ENCODE assay signal across 9 cellular contexts in genomic region chr14:32560213-32560857, GRCh38.
DNase-seq lines count a peak whose midpoint lies in the region; TF ChIP-seq lines count a peak whose summit lies in the region.
"Had no signal": no experiment of that assay in that cellular context is flagged by ENCODE, and none has a peak within 500 bp of the region (broad histone marks: within the 10 kb centered on the region; RNA-seq: fewer than 3 reads in every experiment).

No MANE protein-coding gene starts in this region.

- H3K4me3 ChIP-seq in HFF-Myc (replicated peaks; ENCODE audit: low read depth, low read length): no peak overlapping the region
- H3K4me3 ChIP-seq in SK-N-SH (ENCODE audit: low read depth in 2 of 2, low read length in 1 of 2): no peak overlapping the region; a peak in 1 of 4 replicates
- no peak overlapping the region for H3K4me3 ChIP-seq in liver (ENCODE audit: low read depth in 1 of 3, low read length in 3 of 3)
- H3K4me3 ChIP-seq in stomach: no peak overlapping the region
- H3K4me3 ChIP-seq: BLaER1 had no signal

- POLR2A ChIA-PET in SK-N-SH (lab: Yijun Ruan, JAX): no interaction called here

- H3K27me3 ChIP-seq in SK-N-SH (ENCODE audit: insufficient read depth) (no peaks in the 10 kb centered on the region), liver (ENCODE audit: control insufficient read depth in 4 of 4, insufficient read depth in 4 of 4, low read length in 3 of 4) (no peaks in the 10 kb centered on the region), stomach (no peaks in the 10 kb centered on the region)
- H3K27me3 ChIP-seq: BLaER1 had no signal

- H3K79me2 ChIP-seq in SK-N-SH (ENCODE audit: insufficient read depth): 0 out of 2 replicates have a peak, but pooled peaks cover 4% of the 10 kb centered on the region

- 13% methylated on average over 9 of the region's 9 CpGs for WGBS in SK-N-SH (ENCODE audit: low lambda C conversion rate)
- WGBS in liver: 30% methylated on average over 9 of the region's 9 CpGs
- 21 to 26% (median 26%) methylated on average over 9 of the region's 9 CpGs for WGBS in stomach, 5 donors

- peak; percentile 7 for DNase-seq in SKM-1 treated with dmso at 0.1 percent for 144 hours (lab: John Stamatoyannopoulos, UW; ENCODE audit: unreplicated experiment)
- DNase-seq in SKM-1 (lab: John Stamatoyannopoulos, UW; ENCODE audit: unreplicated experiment): no peak
- DNase-seq in HFF-Myc (ENCODE audit: extremely low read depth, low read depth): peak; percentile 82
- peak; percentile 59 to 89 (median 64) for DNase-seq in NCI-H1417 (lab: John Stamatoyannopoulos, UW)
- peak; percentile 59 for DNase-seq in SK-N-SH
- DNase-seq in dermis blood vessel endothelial cell: peak; percentile 84
- DNase-seq in stomach: peak; percentile 31

- TF ChIP-seq CTCF in HFF-Myc (IDR thresholded peaks at IDR 0.05; ENCODE audit: low read depth, low read length, missing control alignments): peak; percentile 82
- peak; percentile 96 for TF ChIP-seq CTCF in SK-N-SH (IDR thresholded peaks at IDR 0.05)
- TF ChIP-seq CTCF in liver (IDR thresholded peaks at IDR 0.05; ENCODE audit: low read depth, low read length, missing input control): peak; percentile 97
- peak in 5 of 7 experiments; percentile 67 to 85 (median 80) for TF ChIP-seq CTCF in stomach (IDR thresholded peaks at IDR 0.05)

- TF ChIP-seq POLR2A in stomach (IDR thresholded peaks at IDR 0.05): no peak

- TF ChIP-seq EP300 in SK-N-SH (IDR thresholded peaks at IDR 0.05; ENCODE audit: borderline replicate concordance in 1 of 2, low read depth in 1 of 2, low read length in 1 of 2) (no peak), stomach (IDR thresholded peaks at IDR 0.05) (no peak)

- CTCF ChIA-PET in SK-N-SH (lab: Yijun Ruan, JAX): interaction anchor here (0.6 to 2.4 kb wide), 34 partner anchors 10 to 1107 kb away, joined by 3 to 21 read pairs (median 4); no protein-coding TSS in a partner anchor

- peak overlapping the region; percentile 14 for H3K4me2 ChIP-seq in SK-N-SH
- H3K4me2 ChIP-seq: BLaER1 had no signal

- peaks cover 29% of the 10 kb centered on the region for H3F3A ChIP-seq in SK-N-SH (replicated peaks; ENCODE audit: insufficient read depth)

- peak; percentile 95 for TF ChIP-seq RAD21 in SK-N-SH (IDR thresholded peaks at IDR 0.05; ENCODE audit: low read length)
- peak; percentile 95 to 97 for TF ChIP-seq RAD21 in liver (IDR thresholded peaks at IDR 0.05)

- intact Hi-C loops in stomach (cut with DNase I; ENCODE audit: low total_unique reads): no loop called here

- H3K9me3 ChIP-seq in SK-N-SH (no peaks in the 10 kb centered on the region), liver (ENCODE audit: control insufficient read depth in 4 of 4, low read length in 3 of 4) (no peaks in the 10 kb centered on the region), stomach (no peaks in the 10 kb centered on the region)
- H3K9me3 ChIP-seq: BLaER1 had no signal

- peak overlapping the region; percentile 11 for H2AFZ ChIP-seq in SK-N-SH (ENCODE audit: low read depth)

- H3K9ac ChIP-seq in SK-N-SH (peak overlapping the region; percentile 41; the same call in 1 of the 2 replicates), liver (ENCODE audit: low read depth in 1 of 2, low read length in 2 of 2) (no peak overlapping the region)
- H3K9ac ChIP-seq: BLaER1 had no signal

- H3K9me2 ChIP-seq in SK-N-SH: no peaks in the 10 kb centered on the region

- H3K4me1 ChIP-seq in SK-N-SH (ENCODE audit: control insufficient read depth in 1 of 2, insufficient read depth in 2 of 2, low read depth in 1 of 2, low read length in 1 of 2) (peaks cover under 1 to 34% of the 10 kb centered on the region in 2 experiments; a peak in 2 of 4 replicates), liver (ENCODE audit: control insufficient read depth in 4 of 4, insufficient read depth in 4 of 4, low read length in 3 of 4) (peaks cover 0 to 7% (median 1%) of the 10 kb centered on the region in 4 donors), stomach (peaks cover 0 to 23% (median 12%) of the 10 kb centered on the region in 4 donors)

- no peaks in the 10 kb centered on the region for H4K20me1 ChIP-seq in SK-N-SH (ENCODE audit: insufficient read depth)
- H4K20me1 ChIP-seq: BLaER1 had no signal

- H3K36me3 ChIP-seq in SK-N-SH (replicated peaks in 1 of 2; ENCODE audit: control insufficient read depth in 1 of 2, insufficient read depth in 2 of 2, low read length in 1 of 2) (no peaks in the 10 kb centered on the region), liver (ENCODE audit: control insufficient read depth in 4 of 4, insufficient read depth in 3 of 4, low read depth in 1 of 4, low read length in 3 of 4) (no peaks in the 10 kb centered on the region), stomach (no peaks in the 10 kb centered on the region)
- H3K36me3 ChIP-seq: BLaER1 had no signal

- H3K27ac ChIP-seq in SK-N-SH (ENCODE audit: low read depth in 2 of 2, low read length in 1 of 2): peak overlapping the region; percentile 83 to 89
- H3K27ac ChIP-seq in liver (ENCODE audit: low read depth in 1 of 2, low read length in 2 of 2): no peak overlapping the region
- H3K27ac ChIP-seq in stomach: no peak overlapping the region
- H3K27ac ChIP-seq: BLaER1 had no signal

TF ChIP-seq in SK-N-SH, 30 proteins besides CTCF, POLR2A, EP300 and RAD21:
- TF ChIP-seq MEF2A (IDR thresholded peaks at IDR 0.05; ENCODE audit: borderline replicate concordance, low read depth) (no peak), SMC3 (IDR thresholded peaks at IDR 0.05; ENCODE audit: low read depth, low read length) (peak; percentile 74), RFX5 (IDR thresholded peaks at IDR 0.05; ENCODE audit: low read length) (peak; percentile 40; the same call in 1 of the 2 replicates)

TF ChIP-seq in liver, 16 proteins besides CTCF, POLR2A, EP300 and RAD21:
- TF ChIP-seq NR2F2 (IDR thresholded peaks at IDR 0.05): no peak
- TF ChIP-seq REST (IDR thresholded peaks at IDR 0.05): no peak
- TF ChIP-seq ZBTB33 (IDR thresholded peaks at IDR 0.05): no peak
- TF ChIP-seq YY1 (IDR thresholded peaks at IDR 0.05): no peak
- TF ChIP-seq GABPA (IDR thresholded peaks at IDR 0.05 in 1 of 2, conservative IDR thresholded peaks at IDR 0.05 in 1 of 2): no peak
- no peak for TF ChIP-seq RXRA (IDR thresholded peaks at IDR 0.05)
- no peak for TF ChIP-seq ATF3 (IDR thresholded peaks at IDR 0.05)
- no peak for TF ChIP-seq HNF4A (conservative IDR thresholded peaks at IDR 0.05)
- no peak for TF ChIP-seq FOXA2 (IDR thresholded peaks at IDR 0.05)
- TF ChIP-seq TAF1 (conservative IDR thresholded peaks at IDR 0.05): no peak
- no peak for TF ChIP-seq FOXA1 (IDR thresholded peaks at IDR 0.05)
- no peak for TF ChIP-seq SP1 (IDR thresholded peaks at IDR 0.05)
- TF ChIP-seq EGR1 (IDR thresholded peaks at IDR 0.05; ENCODE audit: low read depth in 2 of 2): no peak
- TF ChIP-seq MAX (IDR thresholded peaks at IDR 0.05): no peak
- no peak for TF ChIP-seq JUND (IDR thresholded peaks at IDR 0.05)
- TF ChIP-seq HNF4G (IDR thresholded peaks at IDR 0.05): no peak

Comparison
In these comparisons a context has a peak if more than half of its experiments do, and no peak if none do; other contexts are left out.
1. H3K27ac ChIP-seq: peak in SK-N-SH (2 of 2); none in liver (0 of 2) and stomach (0 of 5).
2. Peak in every context shown above with its lines, with median percentiles within 50 percentile points of each other: CTCF ChIP-seq.